In the genomic region with DNA sequence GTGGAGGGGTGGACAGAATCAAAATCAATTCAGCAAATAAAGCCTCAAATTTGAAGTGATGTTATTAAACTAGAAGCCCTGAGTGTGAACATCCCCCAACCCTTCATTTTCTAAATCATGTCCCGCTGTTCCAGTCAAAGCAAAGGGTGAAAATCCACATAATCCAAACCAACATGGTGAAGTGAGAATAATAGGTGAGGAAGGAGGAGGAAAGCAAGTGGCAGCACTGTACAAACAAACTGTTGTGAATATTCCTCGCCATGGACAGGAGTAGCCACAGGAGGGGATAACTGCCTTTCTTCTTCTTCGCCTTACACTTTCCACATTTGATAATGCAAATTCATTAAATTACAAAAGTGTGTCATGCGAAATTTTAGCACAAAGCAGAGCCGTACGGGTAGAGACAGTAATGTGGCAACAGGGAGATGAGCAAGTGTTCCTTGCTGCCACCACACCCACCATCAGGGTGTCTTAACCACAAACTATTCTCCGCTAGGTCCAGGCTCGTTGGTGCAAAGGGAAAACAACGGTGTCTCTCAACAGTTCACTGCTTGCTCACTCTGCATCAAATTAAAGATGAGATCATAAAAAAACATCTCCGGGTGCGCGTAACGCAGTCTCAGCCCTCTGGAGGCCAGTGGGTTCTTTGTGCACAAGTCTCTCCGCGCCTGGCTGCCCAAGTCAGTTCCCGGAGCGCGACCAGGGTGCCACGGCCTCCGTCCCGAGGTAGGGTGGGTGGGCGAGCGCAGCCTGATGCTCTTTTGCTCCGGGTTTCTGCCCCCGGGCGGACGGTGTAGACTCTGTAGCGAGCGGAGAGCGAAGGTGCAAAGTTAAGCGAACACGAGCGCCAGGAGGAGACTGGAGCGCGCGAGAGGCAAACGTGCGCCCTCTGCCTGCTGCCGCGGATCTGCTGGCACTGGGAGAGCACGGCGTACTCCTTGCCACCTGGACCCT, we compare ENCODE assay signal across 10 cellular contexts. TPM values are rescaled to one million over a fixed set of nuclear protein-coding genes. Genes with fewer than 3 reads are reported as not detected.
DNase-seq lines count a peak whose midpoint lies in the region; ATAC-seq and FAIRE-seq lines count a peak whose summit lies in the region.
"Had no signal": no experiment of that assay in that cellular context is flagged by ENCODE, and none has a peak within 500 bp of the region (broad histone marks: within the 10 kb centered on the region; RNA-seq: fewer than 3 reads in every experiment).

No MANE protein-coding gene starts in this region.

- no peak overlapping the region for H2BK12ac ChIP-seq in neuronal stem cell (ENCODE audit: low read length)

- peak overlapping the region; percentile 59 for H3K4me3 Mint-ChIP-seq in activated naive CD4-positive, alpha-beta T cell treated with anti-CD3 and anti-CD28 coated beads for 36 hours

- no peak overlapping the region for H4K91ac ChIP-seq in neuronal stem cell (ENCODE audit: low read depth, low read length, poor library complexity)

- no peaks in the 10 kb centered on the region for H3K36me3 Mint-ChIP-seq in activated naive CD4-positive, alpha-beta T cell treated with anti-CD3 and anti-CD28 coated beads for 36 hours (ENCODE audit: low read depth)

- H2BK15ac ChIP-seq in neuronal stem cell (ENCODE audit: low read length) = peak overlapping the region; percentile 32

- no peaks in the 10 kb centered on the region for H3K9me3 Mint-ChIP-seq in activated naive CD4-positive, alpha-beta T cell treated with anti-CD3 and anti-CD28 coated beads for 36 hours

- no peak overlapping the region for H3K14ac ChIP-seq in neuronal stem cell (ENCODE audit: low read length)

- peak overlapping the region; percentile 53 for H3K9ac ChIP-seq in neuronal stem cell (ENCODE audit: low read depth, low read length, poor library complexity)

- H3K27ac ChIP-seq in neuronal stem cell (replicated peaks; ENCODE audit: low read length) = no peak overlapping the region

- no peak overlapping the region for H2BK120ac ChIP-seq in neuronal stem cell (ENCODE audit: low read depth, low read length)

- H3K27me3 ChIP-seq in neuronal stem cell (ENCODE audit: control insufficient read depth in 3 of 3, insufficient read depth in 3 of 3, low read depth in 1 of 3, low read length in 3 of 3) = no peaks in the 10 kb centered on the region

- peaks cover 27% of the 10 kb centered on the region for H3K27me3 Mint-ChIP-seq in activated naive CD4-positive, alpha-beta T cell treated with anti-CD3 and anti-CD28 coated beads for 36 hours (ENCODE audit: low read depth)

- intact Hi-C loops in activated naive CD4-positive, alpha-beta T cell treated with anti-CD3 and anti-CD28 coated beads for 36 hours (cut with micrococcal nuclease) = loop anchor here (1.0 kb wide), 2 partner anchors 895 to 911 kb away; no protein-coding TSS in a partner anchor

- H3K79me1 ChIP-seq in neuronal stem cell (ENCODE audit: low read depth, low read length) = no peaks in the 10 kb centered on the region

- no peak overlapping the region for H2AK5ac ChIP-seq in neuronal stem cell (ENCODE audit: low read depth, low read length)

- H3K23ac ChIP-seq in neuronal stem cell (ENCODE audit: low read depth, low read length, poor library complexity) = peak overlapping the region; percentile 11

- H3K9me3 ChIP-seq in neuronal stem cell (replicated peaks in 1 of 2; ENCODE audit: control insufficient read depth in 2 of 2, insufficient read depth in 1 of 2, low read depth in 1 of 2, low read length in 2 of 2) = no peaks in the 10 kb centered on the region

- DNase-seq in NCI-H2107 (lab: John Stamatoyannopoulos, UW) = peak; percentile 4
- DNase-seq in NCI-H2107 treated with DMSO at 0.1 percent for 48 hours (lab: John Stamatoyannopoulos, UW; ENCODE audit: unreplicated experiment) = no peak
- peak; percentile 3 to 43 for DNase-seq in NCI-H1930 (lab: John Stamatoyannopoulos, UW)
- peak; percentile 62 for DNase-seq in activated naive CD4-positive, alpha-beta T cell treated with anti-CD3 and anti-CD28 coated beads for 36 hours
- DNase-seq in glomerular visceral epithelial cell (ENCODE audit: extremely low spot score) = peak; percentile 79
- DNase-seq in neuronal stem cell (ENCODE audit: low spot score) = peak; percentile 56
- DNase-seq in GM19239 (ENCODE audit: insufficient read length, low spot score) = no peak

- H3K4ac ChIP-seq in neuronal stem cell (ENCODE audit: low read length) = no peak overlapping the region

- H4K8ac ChIP-seq in neuronal stem cell (ENCODE audit: low read depth, low read length) = peak overlapping the region; percentile 43

- peak overlapping the region; percentile 52 to 76 for H3K4me3 ChIP-seq in neuronal stem cell (ENCODE audit: low read length in 2 of 2)

- no peaks in the 10 kb centered on the region for H3K36me3 ChIP-seq in neuronal stem cell (replicated peaks in 1 of 2; ENCODE audit: control insufficient read depth in 2 of 2, insufficient read depth in 2 of 2, low read length in 2 of 2)

- H3K4me1 Mint-ChIP-seq in activated naive CD4-positive, alpha-beta T cell treated with anti-CD3 and anti-CD28 coated beads for 36 hours (ENCODE audit: low read depth) = peaks cover 2% of the 10 kb centered on the region

- peak overlapping the region; percentile 88 for H2AFZ ChIP-seq in neuronal stem cell (ENCODE audit: low read length)

- H2BK5ac ChIP-seq in neuronal stem cell (ENCODE audit: low read length) = peak overlapping the region; percentile 54

- ATAC-seq in HG02571 (IDR thresholded peaks at IDR 0.05; ENCODE audit: unreplicated experiment) = peak; percentile 81

- H3K27ac Mint-ChIP-seq in activated naive CD4-positive, alpha-beta T cell treated with anti-CD3 and anti-CD28 coated beads for 36 hours = no peak overlapping the region

- peak overlapping the region; percentile 78 for H3K4me2 ChIP-seq in neuronal stem cell (ENCODE audit: insufficient read depth, low read length, poor library complexity, severe bottlenecking)

- peaks cover 2 to 6% of the 10 kb centered on the region in 2 donors for H3K4me1 ChIP-seq in neuronal stem cell (ENCODE audit: control insufficient read depth in 2 of 2, insufficient read depth in 1 of 2, low read depth in 1 of 2, low read length in 2 of 2)

- no peak for FAIRE-seq in GM19239 (lab: Jason Lieb, UNC)
- FAIRE-seq: G401.6 had no signal

- no CpG with 5 or more reads among the region's 42 CpGs for WGBS in neuronal stem cell (ENCODE audit: extremely low coverage in 2 of 2, insufficient read length in 2 of 2, insufficient replicate concordance in 1 of 2), 2 donors

- CTCF ChIA-PET in activated naive CD4-positive, alpha-beta T cell treated with anti-CD3 and anti-CD28 coated beads for 36 hours (lab: Charles Lee) = interaction anchor here (0.6 to 0.9 kb wide), 3 partner anchors 19 to 905 kb away, joined by 3 to 5 read pairs (median 3); no protein-coding TSS in a partner anchor

- H3K18ac ChIP-seq in neuronal stem cell (ENCODE audit: low read length) = peak overlapping the region; percentile 86

RNA-seq across cellular contexts. Expression of gene EPHA3, which starts 6.7 kb away (rescaled TPM):
- not detected for total RNA-seq in activated naive CD4-positive, alpha-beta T cell treated with anti-CD3 and anti-CD28 coated beads for 36 hours
- polyA plus RNA-seq in neuronal stem cell (2013, experiment 1 of 2) = 0.53 TPM
- polyA plus RNA-seq in neuronal stem cell (2013, experiment 2 of 2) = 0.62 TPM
- total RNA-seq: mononuclear cell had no signal

Comparison
In these comparisons a context has a peak if more than half of its experiments do, and no peak if none do; other contexts are left out.
1. DNase-seq: peak in NCI-H2107 (single experiment), NCI-H1930 (2 of 2), activated naive CD4-positive, alpha-beta T cell treated with anti-CD3 and anti-CD28 coated beads for 36 hours (single experiment), glomerular visceral epithelial cell (single experiment) and neuronal stem cell (single experiment); none in NCI-H2107 treated with DMSO at 0.1 percent for 48 hours (single experiment) and GM19239 (single experiment).